In genomic region chr6:170132561-170132991, GRCh38 we compare ENCODE assay signal across 12 cellular contexts.
"Had no signal": no experiment of that assay in that cellular context is flagged by ENCODE, and none has a peak within 500 bp of the region (broad histone marks: within the 10 kb centered on the region; RNA-seq: fewer than 3 reads in every experiment).

No MANE protein-coding gene starts in this region.

- H3K36me3 ChIP-seq: left ventricle myocardium inferior, neural progenitor cell had no signal

- H3K4me2 ChIP-seq: neural progenitor cell had no signal

- DNase-seq: activated CD4-positive, alpha-beta T cell treated with anti-CD3 and anti-CD28 coated beads for 4 hours; activated gamma-delta T cell treated with Interleukin-2 at 50 U/mL for 16 hours; activated naive CD8-positive, alpha-beta T cell treated with anti-CD3 and anti-CD28 coated beads for 36 hours; activated T-cell treated with anti-CD3 and anti-CD28 coated beads, Interleukin-2, amount 50 U/mL, for 4 hours; foreskin keratinocyte; left ventricle myocardium inferior; mesendoderm; stimulated activated CD4-positive, alpha-beta T cell treated with anti-CD3 and anti-CD28 coated beads, Interleukin-1b, Interleukin-23, amount 100 ng/mL, for 48 hours; stimulated activated naive CD4-positive, alpha-beta T cell; T-helper 9 cell had no signal

- H3K9me3 ChIP-seq: left ventricle myocardium inferior had no signal

- H3K27me3 ChIP-seq: foreskin keratinocyte, neural progenitor cell had no signal

- H2AFZ ChIP-seq: neural progenitor cell had no signal

- H3K27ac Mint-ChIP-seq: activated naive CD8-positive, alpha-beta T cell treated with anti-CD3 and anti-CD28 coated beads for 36 hours; neural progenitor cell had no signal

- H3K4me1 ChIP-seq: foreskin keratinocyte had no signal

- ATAC-seq: activated T-cell treated with anti-CD3 and anti-CD28 coated beads, Interleukin-2, amount 50 U/mL, for 4 hours; foreskin keratinocyte; right cardiac atrium had no signal

- H3K4me3 ChIP-seq: left ventricle myocardium inferior, neural progenitor cell had no signal

- H3K4me1 Mint-ChIP-seq: activated naive CD8-positive, alpha-beta T cell treated with anti-CD3 and anti-CD28 coated beads for 36 hours had no signal

- H3K27ac ChIP-seq: foreskin keratinocyte, left ventricle myocardium inferior, neural progenitor cell had no signal

- H3K9me3 Mint-ChIP-seq: activated naive CD8-positive, alpha-beta T cell treated with anti-CD3 and anti-CD28 coated beads for 36 hours; activated T-cell treated with anti-CD3 and anti-CD28 coated beads, Interleukin-2, amount 50 U/mL, for 4 hours had no signal

- H3K27me3 Mint-ChIP-seq: activated naive CD8-positive, alpha-beta T cell treated with anti-CD3 and anti-CD28 coated beads for 36 hours had no signal

- H3K36me3 Mint-ChIP-seq: activated naive CD8-positive, alpha-beta T cell treated with anti-CD3 and anti-CD28 coated beads for 36 hours; neural progenitor cell had no signal

- H3K4me3 Mint-ChIP-seq: activated naive CD8-positive, alpha-beta T cell treated with anti-CD3 and anti-CD28 coated beads for 36 hours; activated T-cell treated with anti-CD3 and anti-CD28 coated beads, Interleukin-2, amount 50 U/mL, for 4 hours; neural progenitor cell had no signal
